In the genomic region with DNA sequence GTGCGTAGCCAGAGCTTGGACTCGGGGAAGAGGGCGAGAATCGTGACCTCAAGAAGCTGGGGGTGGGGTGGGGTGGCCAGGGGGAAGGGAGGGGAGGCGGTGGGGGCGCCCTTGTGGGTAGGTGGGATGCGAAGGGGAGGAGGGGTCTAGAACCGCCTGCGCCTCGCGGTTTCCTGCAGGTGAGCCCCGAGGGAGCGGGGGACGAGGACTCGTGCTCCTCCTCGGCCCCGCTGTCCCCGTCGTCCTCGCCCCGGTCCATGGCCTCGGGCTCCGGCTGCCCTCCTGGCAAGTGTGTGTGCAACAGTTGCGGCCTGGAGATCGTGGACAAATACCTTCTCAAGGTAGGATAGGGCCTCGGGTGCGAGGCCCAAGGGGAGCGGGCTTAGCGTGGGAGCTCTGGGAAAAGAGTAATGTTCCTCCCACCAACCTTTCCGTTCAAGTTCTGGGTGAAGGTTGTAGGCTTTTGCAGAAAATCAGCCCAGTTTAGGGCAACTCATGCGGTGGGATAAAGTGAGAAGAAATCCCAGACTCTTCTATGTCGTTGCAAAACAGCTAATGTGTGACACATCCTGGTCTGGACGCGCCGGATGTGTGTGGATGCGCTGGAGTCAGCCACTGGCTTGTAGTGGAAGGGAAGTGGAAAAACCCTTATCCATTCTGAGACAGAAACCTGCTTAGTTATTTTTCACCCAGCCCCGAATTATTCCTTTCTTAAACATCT, we compare ENCODE assay signal across 16 cellular contexts. TPM values are rescaled to one million over a fixed set of nuclear protein-coding genes. Genes with fewer than 3 reads are reported as not detected.
DNase-seq lines count a peak whose midpoint lies in the region; ATAC-seq and TF ChIP-seq lines count a peak whose summit lies in the region.
"Had no signal": no experiment of that assay in that cellular context is flagged by ENCODE, and none has a peak within 500 bp of the region (broad histone marks: within the 10 kb centered on the region; RNA-seq: fewer than 3 reads in every experiment).

No MANE protein-coding gene starts in this region.

- H3K27ac Mint-ChIP-seq in glutamatergic neuron (ENCODE audit: unreplicated experiment) (no peak overlapping the region), progenitor cell of endocrine pancreas (no peak overlapping the region)
- H3K27ac Mint-ChIP-seq in activated T-cell treated with anti-CD3 and anti-CD28 coated beads, Interleukin-2, amount 50 U/mL, for 72 hours = no peak overlapping the region
- no peak overlapping the region for H3K27ac Mint-ChIP-seq in activated naive CD8-positive, alpha-beta T cell treated with anti-CD3 and anti-CD28 coated beads for 36 hours
- H3K27ac Mint-ChIP-seq: CD8-positive, alpha-beta T cell had no signal

- H3K36me3 Mint-ChIP-seq in glutamatergic neuron (ENCODE audit: unreplicated experiment) (no peaks in the 10 kb centered on the region), progenitor cell of endocrine pancreas (ENCODE audit: insufficient read depth) (no peaks in the 10 kb centered on the region)
- peaks cover 1 to 2% of the 10 kb centered on the region in 2 donors for H3K36me3 Mint-ChIP-seq in activated T-cell treated with anti-CD3 and anti-CD28 coated beads, Interleukin-2, amount 50 U/mL, for 72 hours (ENCODE audit: insufficient read depth in 2 of 2)
- peaks cover 3% of the 10 kb centered on the region for H3K36me3 Mint-ChIP-seq in activated naive CD8-positive, alpha-beta T cell treated with anti-CD3 and anti-CD28 coated beads for 36 hours
- H3K36me3 Mint-ChIP-seq: CD8-positive, alpha-beta T cell had no signal

- TF ChIP-seq CTCF in glutamatergic neuron (IDR thresholded peaks at IDR 0.05; ENCODE audit: partially characterized antibody, unreplicated experiment) (no peak), progenitor cell of endocrine pancreas (IDR thresholded peaks at IDR 0.05; ENCODE audit: unreplicated experiment) (no peak)

- DNase-seq in H4 (ENCODE audit: low spot score) (peak; percentile 71), RPMI7951 (ENCODE audit: low read depth) (peak; percentile 87), glutamatergic neuron (no peak), progenitor cell of endocrine pancreas (ENCODE audit: low spot score, unreplicated experiment) (no peak), mucosa of gallbladder (ENCODE audit: low spot score) (no peak)
- no peak for DNase-seq in activated T-cell treated with anti-CD3 and anti-CD28 coated beads, Interleukin-2, amount 50 U/mL, for 72 hours
- DNase-seq in activated naive CD8-positive, alpha-beta T cell treated with anti-CD3 and anti-CD28 coated beads for 36 hours = no peak
- DNase-seq: activated T-cell treated with anti-CD3 and anti-CD28 coated beads, Interleukin-2, amount 50 U/mL, for 4 hours; brain microvascular endothelial cell; CD8-positive, alpha-beta T cell; left colon; occipital lobe; stimulated activated CD4-positive, alpha-beta T cell treated with anti-CD3 and anti-CD28 coated beads, Interleukin-2, amount 100 ng/mL, for 24 hours; stimulated activated naive CD4-positive, alpha-beta T cell treated with Interleukin-2 at 50 U/mL for 16 hours had no signal

- peak overlapping the region; percentile 35 for H3K4me3 Mint-ChIP-seq in glutamatergic neuron (ENCODE audit: unreplicated experiment)
- H3K4me3 Mint-ChIP-seq in progenitor cell of endocrine pancreas (ENCODE audit: low read depth) = peak overlapping the region; percentile 37
- H3K4me3 Mint-ChIP-seq in activated T-cell treated with anti-CD3 and anti-CD28 coated beads, Interleukin-2, amount 50 U/mL, for 72 hours = no peak overlapping the region
- H3K4me3 Mint-ChIP-seq in activated naive CD8-positive, alpha-beta T cell treated with anti-CD3 and anti-CD28 coated beads for 36 hours = no peak overlapping the region
- H3K4me3 Mint-ChIP-seq: activated T-cell treated with anti-CD3 and anti-CD28 coated beads, Interleukin-2, amount 50 U/mL, for 4 hours; CD8-positive, alpha-beta T cell had no signal

- peaks cover 21% of the 10 kb centered on the region for H3K4me1 Mint-ChIP-seq in glutamatergic neuron (ENCODE audit: low read depth, unreplicated experiment)
- peaks cover 18% of the 10 kb centered on the region for H3K4me1 Mint-ChIP-seq in progenitor cell of endocrine pancreas (ENCODE audit: low read depth)
- peaks cover 19% of the 10 kb centered on the region for H3K4me1 Mint-ChIP-seq in activated T-cell treated with anti-CD3 and anti-CD28 coated beads, Interleukin-2, amount 50 U/mL, for 72 hours (ENCODE audit: low read depth)
- H3K4me1 Mint-ChIP-seq in activated naive CD8-positive, alpha-beta T cell treated with anti-CD3 and anti-CD28 coated beads for 36 hours = peaks cover 11% of the 10 kb centered on the region

- ATAC-seq in GM18868 (IDR thresholded peaks at IDR 0.05; ENCODE audit: unreplicated experiment) = no peak
- no peak for ATAC-seq in activated T-cell treated with anti-CD3 and anti-CD28 coated beads, Interleukin-2, amount 50 U/mL, for 72 hours (replicated peaks in 1 of 2)
- ATAC-seq: CD8-positive, alpha-beta T cell; esophagus mucosa; left colon had no signal

- H3K9me3 Mint-ChIP-seq in glutamatergic neuron (ENCODE audit: unreplicated experiment) (peaks cover 27% of the 10 kb centered on the region), progenitor cell of endocrine pancreas (ENCODE audit: low read depth) (no peaks in the 10 kb centered on the region)
- no peaks in the 10 kb centered on the region for H3K9me3 Mint-ChIP-seq in activated T-cell treated with anti-CD3 and anti-CD28 coated beads, Interleukin-2, amount 50 U/mL, for 72 hours
- H3K9me3 Mint-ChIP-seq in activated naive CD8-positive, alpha-beta T cell treated with anti-CD3 and anti-CD28 coated beads for 36 hours = peaks cover 9% of the 10 kb centered on the region
- H3K9me3 Mint-ChIP-seq: activated T-cell treated with anti-CD3 and anti-CD28 coated beads, Interleukin-2, amount 50 U/mL, for 4 hours; CD8-positive, alpha-beta T cell had no signal

- H3K27me3 Mint-ChIP-seq in glutamatergic neuron (ENCODE audit: unreplicated experiment) (peaks cover 37% of the 10 kb centered on the region), progenitor cell of endocrine pancreas (peaks cover 94% of the 10 kb centered on the region)
- H3K27me3 Mint-ChIP-seq in activated T-cell treated with anti-CD3 and anti-CD28 coated beads, Interleukin-2, amount 50 U/mL, for 72 hours (ENCODE audit: low read depth) = peaks cover 53% of the 10 kb centered on the region
- H3K27me3 Mint-ChIP-seq in activated naive CD8-positive, alpha-beta T cell treated with anti-CD3 and anti-CD28 coated beads for 36 hours = peaks cover 83% of the 10 kb centered on the region

RNA-seq across cellular contexts. Expression of a gene that starts 2.9 kb away (rescaled TPM):
- 13.0 and 16.1 TPM in 2 replicates for total RNA-seq in H4 (2014; rRNA removed; shearing (Covaris generic))
- 8.6 and 9.0 TPM in 2 replicates for total RNA-seq in RPMI7951 (2014; rRNA removed; shearing (Covaris generic))
- total RNA-seq in glutamatergic neuron (ENCODE audit: unreplicated experiment) (not detected), progenitor cell of endocrine pancreas (0.22 TPM in 1 of 2 replicates, not detected in the other), mucosa of gallbladder (0.83 TPM)
- total RNA-seq in activated T-cell treated with anti-CD3 and anti-CD28 coated beads, Interleukin-2, amount 50 U/mL, for 72 hours = not detected
- total RNA-seq in activated naive CD8-positive, alpha-beta T cell treated with anti-CD3 and anti-CD28 coated beads for 36 hours = not detected
- total RNA-seq: activated T-cell treated with anti-CD3 and anti-CD28 coated beads, Interleukin-2, amount 50 U/mL, for 4 hours; CD8-positive, alpha-beta T cell; esophagus mucosa; left colon; occipital lobe had no signal

Comparison
In these comparisons a context has a peak if more than half of its experiments do, and no peak if none do; other contexts are left out.
1. DNase-seq: peak in H4 (single experiment) and RPMI7951 (single experiment); none in glutamatergic neuron (single experiment), progenitor cell of endocrine pancreas (single experiment), activated T-cell treated with anti-CD3 and anti-CD28 coated beads, Interleukin-2, amount 50 U/mL, for 72 hours (0 of 2), mucosa of gallbladder (single experiment) and activated naive CD8-positive, alpha-beta T cell treated with anti-CD3 and anti-CD28 coated beads for 36 hours (single experiment).
2. H3K4me3 Mint-ChIP-seq: peak in glutamatergic neuron (single experiment) and progenitor cell of endocrine pancreas (single experiment); none in activated T-cell treated with anti-CD3 and anti-CD28 coated beads, Interleukin-2, amount 50 U/mL, for 72 hours (0 of 2) and activated naive CD8-positive, alpha-beta T cell treated with anti-CD3 and anti-CD28 coated beads for 36 hours (single experiment).